In the genomic region with DNA sequence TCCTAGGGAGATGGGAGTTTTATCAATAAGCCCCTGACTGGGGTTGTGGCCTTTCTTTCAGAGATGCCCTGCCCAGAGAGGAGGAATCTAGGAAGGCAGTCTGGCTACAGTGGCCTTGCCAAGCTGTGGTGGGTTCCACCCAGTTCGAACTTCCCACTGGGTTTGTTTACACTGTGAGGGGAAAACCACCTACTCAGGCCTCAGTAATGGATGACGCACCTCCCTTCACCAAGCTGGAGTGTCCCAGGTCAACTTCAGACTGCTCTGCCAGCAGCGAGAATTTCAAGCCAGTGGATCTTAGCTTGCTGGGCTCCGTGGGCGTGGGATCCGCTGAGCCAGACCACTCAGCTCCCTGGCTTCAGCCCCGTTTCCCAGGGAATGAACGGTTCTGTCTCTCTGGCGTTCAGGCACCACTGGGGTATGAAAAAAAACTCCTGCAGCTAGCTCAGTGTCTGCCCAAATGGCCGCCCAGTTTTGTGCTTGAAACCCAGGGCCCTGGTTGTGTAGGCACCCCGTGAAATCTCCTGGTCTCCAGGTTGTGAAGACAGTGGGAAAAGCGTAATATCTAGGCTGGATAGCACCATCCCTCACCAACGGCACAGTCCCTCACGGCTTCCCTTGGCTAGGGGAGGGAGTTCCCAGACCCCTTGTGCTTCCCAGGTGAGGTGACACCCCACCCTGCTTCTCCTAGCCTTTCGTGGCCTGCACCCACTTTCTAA, we compare ENCODE assay signal across 7 cellular contexts. TPM values are rescaled to one million over a fixed set of nuclear protein-coding genes. Genes with fewer than 3 reads are reported as not detected.
DNase-seq lines count a peak whose midpoint lies in the region; ATAC-seq, FAIRE-seq and TF ChIP-seq lines count a peak whose summit lies in the region.
"Not testable (repeated sequence)": the region's sequence is repeated elsewhere in the genome, so short reads cannot be mapped to it uniquely, and the experiment has no call there.

No MANE protein-coding gene starts in this region.

- WGBS in esophagus, 2 donors: 82 to 83% methylated on average over 15 of the region's 15 CpGs
- 86 to 93% methylated on average over 15 of the region's 15 CpGs for WGBS in lung, 2 donors

- peaks cover 52% of the 10 kb centered on the region for H3K36me3 Mint-ChIP-seq in T-helper 1 cell treated with Interleukin-12 subunit alpha and Interleukin-12 subunit beta and Interleukin-4 antibody, amounts not matched to agents 30 μg/mL and 1 μg/mL, for 36 hours (ENCODE audit: low read depth)
- H3K36me3 Mint-ChIP-seq in activated naive CD8-positive, alpha-beta T cell: peaks cover 29% of the 10 kb centered on the region

- peak; percentile 39 for FAIRE-seq in GM18507 (lab: Jason Lieb, UNC)

- H3K4me3 ChIP-seq in HUES6 (ENCODE audit: low read depth, low read length); esophagus (ENCODE audit: low read depth in 1 of 2, low read length in 2 of 2); lung: not testable (repeated sequence)

- peaks cover 19% of the 10 kb centered on the region for H3K4me1 Mint-ChIP-seq in T-helper 1 cell treated with Interleukin-12 subunit alpha and Interleukin-12 subunit beta and Interleukin-4 antibody, amounts not matched to agents 30 μg/mL and 1 μg/mL, for 36 hours (ENCODE audit: low read depth)
- peaks cover 49% of the 10 kb centered on the region for H3K4me1 Mint-ChIP-seq in activated naive CD8-positive, alpha-beta T cell (ENCODE audit: low read depth)

- peak overlapping the region; percentile 40 for H3K9ac ChIP-seq in HUES6 (ENCODE audit: low read length)

- H3K36me3 ChIP-seq in HUES6 (ENCODE audit: control insufficient read depth, insufficient read depth, low read length); esophagus (ENCODE audit: control insufficient read depth in 2 of 2, insufficient read depth in 2 of 2, low read length in 1 of 2); lung (ENCODE audit: control insufficient read depth in 2 of 2, insufficient read depth in 2 of 2, low read length in 2 of 2): not testable (repeated sequence)

- peak; percentile 49 for ATAC-seq in lung (ENCODE audit: insufficient read depth, low FRiP score)

- not testable (repeated sequence) for H3K27me3 Mint-ChIP-seq in T-helper 1 cell treated with Interleukin-12 subunit alpha and Interleukin-12 subunit beta and Interleukin-4 antibody, amounts not matched to agents 30 μg/mL and 1 μg/mL, for 36 hours (ENCODE audit: low read depth); activated naive CD8-positive, alpha-beta T cell

- peak overlapping the region; percentile 90 for H3K27ac Mint-ChIP-seq in T-helper 1 cell treated with Interleukin-12 subunit alpha and Interleukin-12 subunit beta and Interleukin-4 antibody, amounts not matched to agents 30 μg/mL and 1 μg/mL, for 36 hours
- peak overlapping the region; percentile 93 for H3K27ac Mint-ChIP-seq in activated naive CD8-positive, alpha-beta T cell

- peaks cover 38% of the 10 kb centered on the region for H3K9me3 Mint-ChIP-seq in T-helper 1 cell treated with Interleukin-12 subunit alpha and Interleukin-12 subunit beta and Interleukin-4 antibody, amounts not matched to agents 30 μg/mL and 1 μg/mL, for 36 hours
- H3K9me3 Mint-ChIP-seq in activated naive CD8-positive, alpha-beta T cell (ENCODE audit: low read depth): not testable (repeated sequence)

- not testable (repeated sequence) for H3K9me3 ChIP-seq in HUES6 (ENCODE audit: control insufficient read depth, insufficient read depth, low read depth, low read length); esophagus (ENCODE audit: control insufficient read depth in 2 of 2, insufficient read depth in 1 of 2, low read depth in 1 of 2, low read length in 1 of 2); lung (ENCODE audit: control insufficient read depth in 2 of 2, insufficient read depth in 1 of 2, low read length in 1 of 2)

- peaks cover 27% of the 10 kb centered on the region for H3K4me1 ChIP-seq in HUES6 (ENCODE audit: control insufficient read depth, insufficient read depth, low read length)
- H3K4me1 ChIP-seq in esophagus (ENCODE audit: control insufficient read depth in 2 of 2, insufficient read depth in 2 of 2, low read length in 1 of 2); lung (ENCODE audit: control insufficient read depth in 2 of 2, insufficient read depth in 2 of 2, low read length in 2 of 2): not testable (repeated sequence)

- H3K27me3 ChIP-seq in HUES6 (ENCODE audit: control insufficient read depth, insufficient read depth, low read length); esophagus (ENCODE audit: control insufficient read depth in 1 of 2, insufficient read depth in 2 of 2, low read length in 2 of 2); lung (ENCODE audit: control insufficient read depth, insufficient read depth): not testable (repeated sequence)

- not testable (repeated sequence) for TF ChIP-seq CTCF in lung (IDR thresholded peaks at IDR 0.05; ENCODE audit: control extremely low read depth, extremely low read depth)

- H3K27ac ChIP-seq in HUES6 (ENCODE audit: low read depth, low read length) (peak overlapping the region; percentile 48; the same call in 1 of the 2 replicates), esophagus (ENCODE audit: low read depth in 2 of 2, low read length in 1 of 2) (peak overlapping the region; percentile 44 to 55), lung (ENCODE audit: low read depth in 1 of 2, low read length in 1 of 2) (peak overlapping the region; percentile 20 to 45)

- H3K4me3 Mint-ChIP-seq in T-helper 1 cell treated with Interleukin-12 subunit alpha and Interleukin-12 subunit beta and Interleukin-4 antibody, amounts not matched to agents 30 μg/mL and 1 μg/mL, for 36 hours: peak overlapping the region; percentile 66
- peak overlapping the region; percentile 67 for H3K4me3 Mint-ChIP-seq in activated naive CD8-positive, alpha-beta T cell

- DNase-seq in GM18507 (ENCODE audit: extremely low spot score, insufficient read length, low read depth): not testable (repeated sequence)
- DNase-seq in lung (ENCODE audit: low spot score) (peak; percentile 34), smooth muscle cell of the brain vasculature (ENCODE audit: low read depth, low spot score) (peak; percentile 29)

RNA-seq across cellular contexts. Expression of gene ANKDD1B, which starts 45.1 kb away (rescaled TPM):
- under 1 TPM; 0.15 to 0.92 TPM for polyA plus RNA-seq in esophagus
- total RNA-seq in lung: 1 to 10 TPM; 8.0 to 9.4 TPM
- polyA plus RNA-seq in lung: 1 to 10 TPM; 1.3 to 3.8 TPM

RNA-seq across cellular contexts. Expression of gene POLK, which starts 54.5 kb away (rescaled TPM):
- polyA plus RNA-seq in esophagus (1 to 10 TPM; 3.2 to 3.5 TPM), lung (10 to 100 TPM in 1 of 2 donors, 1 to 10 TPM in 1; 6.6 to 10.1 TPM)
- total RNA-seq in lung: 10 to 100 TPM; 26.9 to 68.6 TPM

RNA-seq across cellular contexts. Expression of gene CERT1, which starts 54.7 kb away (rescaled TPM):
- polyA plus RNA-seq in esophagus (10 to 100 TPM; 13.4 to 13.5 TPM), lung (10 to 100 TPM; 16.1 to 32.4 TPM)
- 10 to 100 TPM; 59.7 to 86.2 TPM for total RNA-seq in lung
